In genomic region chr19:48624791-48625723, GRCh38 we compare ENCODE assay signal across 8 cellular contexts. TPM values are rescaled to one million over a fixed set of nuclear protein-coding genes. Genes with fewer than 3 reads are reported as not detected.
A peak's percentile ranks its signal among the peaks of the same experiment; 100 is the strongest.
DNase-seq lines count a peak whose midpoint lies in the region; ATAC-seq, FAIRE-seq and TF ChIP-seq lines count a peak whose summit lies in the region.

No MANE protein-coding gene starts in this region.

- TF ChIP-seq POLR2A in suprapubic skin (IDR thresholded peaks at IDR 0.05): no peak

- no peaks in the 10 kb centered on the region for H3K27me3 ChIP-seq in suprapubic skin

- ATAC-seq in activated CD4-positive, alpha-beta T cell treated with anti-CD3 and anti-CD28 coated beads for 36 hours: no peak
- no peak for ATAC-seq in GM19351 (IDR thresholded peaks at IDR 0.05; ENCODE audit: unreplicated experiment)

- H3K9me3 ChIP-seq in kidney (ENCODE audit: control insufficient read depth in 1 of 2, low read length in 2 of 2): no peaks in the 10 kb centered on the region
- H3K9me3 ChIP-seq in suprapubic skin: no peaks in the 10 kb centered on the region

- FAIRE-seq in kidney (lab: Jason Lieb, UNC): no peak

- H3K36me3 Mint-ChIP-seq in activated CD4-positive, alpha-beta T cell treated with anti-CD3 and anti-CD28 coated beads for 36 hours (ENCODE audit: low read depth): peaks cover 41% of the 10 kb centered on the region
- H3K36me3 Mint-ChIP-seq in activated T-helper 2 cell treated with anti-CD3 and anti-CD28 coated beads, Interferon-gamma antibody, Interleukin-2, Interleukin-4, amounts not matched to agents 10 μg/mL and 5 μg/mL and 100 μg/mL, durations not matched to agents 14 hours and 24 hours and 36 hours (ENCODE audit: low read depth): peaks cover 29% of the 10 kb centered on the region

- H3K27ac ChIP-seq in kidney (ENCODE audit: low read depth in 2 of 2, low read length in 2 of 2): peak overlapping the region; percentile 78 to 85
- no peak overlapping the region for H3K27ac ChIP-seq in suprapubic skin

- H3K27ac Mint-ChIP-seq in activated CD4-positive, alpha-beta T cell treated with anti-CD3 and anti-CD28 coated beads for 36 hours: peak overlapping the region; percentile 74
- H3K27ac Mint-ChIP-seq in activated T-helper 2 cell treated with anti-CD3 and anti-CD28 coated beads, Interferon-gamma antibody, Interleukin-2, Interleukin-4, amounts not matched to agents 10 μg/mL and 5 μg/mL and 100 μg/mL, durations not matched to agents 14 hours and 24 hours and 36 hours: peak overlapping the region; percentile 97

- TF ChIP-seq CTCF in kidney (IDR thresholded peaks at IDR 0.05; ENCODE audit: borderline replicate concordance, extremely low read depth, insufficient read depth) (no peak), suprapubic skin (IDR thresholded peaks at IDR 0.05) (no peak)

- H3K36me3 ChIP-seq in kidney (ENCODE audit: control insufficient read depth in 1 of 2, insufficient read depth in 2 of 2, low read length in 2 of 2): peaks cover 0 to 4% of the 10 kb centered on the region in 2 donors
- peaks cover 6% of the 10 kb centered on the region for H3K36me3 ChIP-seq in suprapubic skin

- no peak for DNase-seq in activated CD4-positive, alpha-beta T cell treated with anti-CD3 and anti-CD28 coated beads for 36 hours
- no peak for DNase-seq in activated CD4-positive, alpha-beta T cell treated with anti-CD3 and anti-CD28 coated beads, Interleukin-2, amount 50 U/mL, for 4 hours
- DNase-seq in activated T-helper 2 cell treated with anti-CD3 and anti-CD28 coated beads, Interferon-gamma antibody, Interleukin-2, Interleukin-4, amounts not matched to agents 10 μg/mL and 5 μg/mL and 100 μg/mL, durations not matched to agents 14 hours and 24 hours and 36 hours (ENCODE audit: low spot score): no peak
- peak; percentile 79 for DNase-seq in kidney
- DNase-seq in suprapubic skin (ENCODE audit: low spot score in 2 of 2): no peak
- no peak for DNase-seq in NCI-H524 treated with DMSO at 0.1 percent for 48 hours (lab: John Stamatoyannopoulos, UW)
- DNase-seq in activated CD4-positive, alpha-beta T cell treated with anti-CD3 and anti-CD28 coated beads for 48 hours: no peak

- peak overlapping the region; percentile 73 for H3K4me3 Mint-ChIP-seq in activated CD4-positive, alpha-beta T cell treated with anti-CD3 and anti-CD28 coated beads for 36 hours
- H3K4me3 Mint-ChIP-seq in activated T-helper 2 cell treated with anti-CD3 and anti-CD28 coated beads, Interferon-gamma antibody, Interleukin-2, Interleukin-4, amounts not matched to agents 10 μg/mL and 5 μg/mL and 100 μg/mL, durations not matched to agents 14 hours and 24 hours and 36 hours (ENCODE audit: low read depth): peak overlapping the region; percentile 84

- H3K9me3 Mint-ChIP-seq in activated CD4-positive, alpha-beta T cell treated with anti-CD3 and anti-CD28 coated beads for 36 hours (ENCODE audit: low read depth): no peaks in the 10 kb centered on the region
- no peaks in the 10 kb centered on the region for H3K9me3 Mint-ChIP-seq in activated T-helper 2 cell treated with anti-CD3 and anti-CD28 coated beads, Interferon-gamma antibody, Interleukin-2, Interleukin-4, amounts not matched to agents 10 μg/mL and 5 μg/mL and 100 μg/mL, durations not matched to agents 14 hours and 24 hours and 36 hours

- POLR2A ChIA-PET in activated CD4-positive, alpha-beta T cell treated with anti-CD3 and anti-CD28 coated beads for 36 hours (lab: Charles Lee): no interaction called here

- H3K9ac ChIP-seq in kidney (ENCODE audit: low read length in 2 of 2): peak overlapping the region; percentile 41 to 81

- TF ChIP-seq EP300 in suprapubic skin (IDR thresholded peaks at IDR 0.05): no peak

- H3K27me3 Mint-ChIP-seq in activated CD4-positive, alpha-beta T cell treated with anti-CD3 and anti-CD28 coated beads for 36 hours: no peaks in the 10 kb centered on the region
- no peaks in the 10 kb centered on the region for H3K27me3 Mint-ChIP-seq in activated T-helper 2 cell treated with anti-CD3 and anti-CD28 coated beads, Interferon-gamma antibody, Interleukin-2, Interleukin-4, amounts not matched to agents 10 μg/mL and 5 μg/mL and 100 μg/mL, durations not matched to agents 14 hours and 24 hours and 36 hours (ENCODE audit: low read depth)

- peak overlapping the region; percentile 67 to 78 for H3K4me3 ChIP-seq in kidney (ENCODE audit: low read length in 2 of 2)
- peak overlapping the region; percentile 46 for H3K4me3 ChIP-seq in suprapubic skin

- intact Hi-C loops in activated CD4-positive, alpha-beta T cell treated with anti-CD3 and anti-CD28 coated beads for 36 hours (cut with DNase I, micrococcal nuclease): loop anchor here in 1 of 2 experiments (1.0 kb wide), 2 partner anchors 9 to 89 kb away; no protein-coding TSS in a partner anchor
- intact Hi-C loops in activated T-helper 2 cell treated with anti-CD3 and anti-CD28 coated beads, Interferon-gamma antibody, Interleukin-2, Interleukin-4, amounts not matched to agents 10 μg/mL and 5 μg/mL and 100 μg/mL, durations not matched to agents 14 hours and 24 hours and 36 hours (cut with micrococcal nuclease): loop anchor here (1.0 kb wide), 1 partner anchor 9 kb away; no protein-coding TSS in a partner anchor
- intact Hi-C loops in kidney (cut with DNase I): no loop called here

- WGBS in suprapubic skin: 52% methylated on average over 22 of the region's 24 CpGs

- peaks cover 38% of the 10 kb centered on the region for H3K4me1 Mint-ChIP-seq in activated CD4-positive, alpha-beta T cell treated with anti-CD3 and anti-CD28 coated beads for 36 hours
- peaks cover 31% of the 10 kb centered on the region for H3K4me1 Mint-ChIP-seq in activated T-helper 2 cell treated with anti-CD3 and anti-CD28 coated beads, Interferon-gamma antibody, Interleukin-2, Interleukin-4, amounts not matched to agents 10 μg/mL and 5 μg/mL and 100 μg/mL, durations not matched to agents 14 hours and 24 hours and 36 hours (ENCODE audit: low read depth)

- CTCF ChIA-PET in activated CD4-positive, alpha-beta T cell treated with anti-CD3 and anti-CD28 coated beads for 36 hours (lab: Charles Lee): interaction anchor here (1.6 kb wide), 1 partner anchor 16 kb away, joined by 4 read pairs; no protein-coding TSS in a partner anchor

- H3K4me1 ChIP-seq in kidney (ENCODE audit: control insufficient read depth in 1 of 2, insufficient read depth in 1 of 2, low read depth in 1 of 2, low read length in 2 of 2): peaks cover 9 to 16% of the 10 kb centered on the region in 2 donors
- H3K4me1 ChIP-seq in suprapubic skin: peaks cover 44% of the 10 kb centered on the region

RNA-seq across cellular contexts. Expression of gene SPHK2, which starts 5.8 kb away (rescaled TPM):
- total RNA-seq in activated CD4-positive, alpha-beta T cell treated with anti-CD3 and anti-CD28 coated beads for 36 hours: 10 to 100 TPM; 27.0 TPM
- 34.3 and 35.0 TPM in 2 replicates for total RNA-seq in activated T-helper 2 cell treated with anti-CD3 and anti-CD28 coated beads, Interferon-gamma antibody, Interleukin-2, Interleukin-4, amounts not matched to agents 10 μg/mL and 5 μg/mL and 100 μg/mL, durations not matched to agents 14 hours and 24 hours and 36 hours
- 23.3 TPM for total RNA-seq in kidney
- polyA plus RNA-seq in kidney (ENCODE audit: insufficient read depth, low read depth, low replicate concordance): 37.2 TPM
- 1 to 10 TPM; 3.9 to 9.9 (median 5.6) TPM for total RNA-seq in suprapubic skin

RNA-seq across cellular contexts. Expression of gene RPL18, which starts 6.1 kb away (rescaled TPM):
- 1,000 to 10,000 TPM; 2,026 to 2,191 TPM for total RNA-seq in activated CD4-positive, alpha-beta T cell treated with anti-CD3 and anti-CD28 coated beads for 36 hours
- total RNA-seq in activated T-helper 2 cell treated with anti-CD3 and anti-CD28 coated beads, Interferon-gamma antibody, Interleukin-2, Interleukin-4, amounts not matched to agents 10 μg/mL and 5 μg/mL and 100 μg/mL, durations not matched to agents 14 hours and 24 hours and 36 hours: 1,853 and 1,861 TPM in 2 replicates
- 986 TPM for total RNA-seq in kidney
- polyA plus RNA-seq in kidney (ENCODE audit: insufficient read depth, low read depth, low replicate concordance): 1,596 TPM
- total RNA-seq in suprapubic skin: 1,000 to 10,000 TPM; 2,067 to 3,423 (median 3,271) TPM

RNA-seq across cellular contexts. Expression of gene FAM83E, which starts 10.2 kb away (rescaled TPM):
- total RNA-seq in activated CD4-positive, alpha-beta T cell treated with anti-CD3 and anti-CD28 coated beads for 36 hours: 1 to 10 TPM; 1.5 to 4.1 TPM
- 4.3 and 6.4 TPM in 2 replicates for total RNA-seq in activated T-helper 2 cell treated with anti-CD3 and anti-CD28 coated beads, Interferon-gamma antibody, Interleukin-2, Interleukin-4, amounts not matched to agents 10 μg/mL and 5 μg/mL and 100 μg/mL, durations not matched to agents 14 hours and 24 hours and 36 hours
- total RNA-seq in kidney: 15.9 TPM
- 0.41 TPM for polyA plus RNA-seq in kidney (ENCODE audit: insufficient read depth, low read depth, low replicate concordance)
- total RNA-seq in suprapubic skin: 1 to 10 TPM in 2 of 4 donors, under 1 TPM in 2; 0.87 to 5.1 (median 1.1) TPM

RNA-seq across cellular contexts. Expression of gene DBP, which starts 12.1 kb away (rescaled TPM):
- 10 to 100 TPM in 1 of 2 experiments, 1 to 10 TPM in 1; 8.3 to 12.4 TPM for total RNA-seq in activated CD4-positive, alpha-beta T cell treated with anti-CD3 and anti-CD28 coated beads for 36 hours
- total RNA-seq in activated T-helper 2 cell treated with anti-CD3 and anti-CD28 coated beads, Interferon-gamma antibody, Interleukin-2, Interleukin-4, amounts not matched to agents 10 μg/mL and 5 μg/mL and 100 μg/mL, durations not matched to agents 14 hours and 24 hours and 36 hours: 7.3 and 7.9 TPM in 2 replicates
- total RNA-seq in kidney (14.5 TPM), suprapubic skin (10 to 100 TPM; 11.2 to 22.3 (median 17.8) TPM)
- polyA plus RNA-seq in kidney (ENCODE audit: insufficient read depth, low read depth, low replicate concordance): 20.4 TPM

RNA-seq across cellular contexts. Expression of gene SPACA4, which starts 18.5 kb away (rescaled TPM):
- not detected for total RNA-seq in activated CD4-positive, alpha-beta T cell treated with anti-CD3 and anti-CD28 coated beads for 36 hours
- total RNA-seq in activated T-helper 2 cell treated with anti-CD3 and anti-CD28 coated beads, Interferon-gamma antibody, Interleukin-2, Interleukin-4, amounts not matched to agents 10 μg/mL and 5 μg/mL and 100 μg/mL, durations not matched to agents 14 hours and 24 hours and 36 hours: not detected in 2 replicates
- total RNA-seq in kidney (not detected), suprapubic skin (1 to 10 TPM; 2.1 to 3.6 (median 2.8) TPM)
- polyA plus RNA-seq in kidney (ENCODE audit: insufficient read depth, low read depth, low replicate concordance): not detected
